25 cellular contexts compared by ENCODE assay signal in the genomic region with DNA sequence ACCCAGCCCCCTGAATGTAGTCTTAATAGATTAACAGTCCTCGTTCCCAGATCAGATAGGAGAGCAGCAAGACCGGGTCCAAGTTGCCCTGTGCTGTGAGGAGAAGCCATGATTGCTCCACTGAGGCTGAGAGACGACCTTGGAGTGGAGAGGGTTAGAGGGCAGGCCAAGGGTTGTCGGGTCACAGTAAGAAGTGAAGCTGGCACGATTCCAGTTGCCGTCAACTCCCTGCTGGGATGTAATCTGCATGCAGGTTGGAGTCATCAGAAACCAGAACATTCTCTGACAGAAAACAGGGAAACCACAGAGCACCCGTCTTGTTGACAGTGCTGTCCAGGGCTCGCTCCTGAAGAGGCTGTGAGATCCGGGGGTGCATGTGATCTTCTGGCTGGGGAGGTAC. TPM values are rescaled to one million over a fixed set of nuclear protein-coding genes. Genes with fewer than 3 reads are reported as not detected.
DNase-seq lines count a peak whose midpoint lies in the region; ATAC-seq and TF ChIP-seq lines count a peak whose summit lies in the region.
"Had no signal": no experiment of that assay in that cellular context is flagged by ENCODE, and none has a peak within 500 bp of the region (broad histone marks: within the 10 kb centered on the region; RNA-seq: fewer than 3 reads in every experiment).

No MANE protein-coding gene starts in this region.

- peaks cover 7% of the 10 kb centered on the region for H3K4me1 Mint-ChIP-seq in endodermal cell
- peaks cover 26% of the 10 kb centered on the region for H3K4me1 Mint-ChIP-seq in stimulated activated naive CD8-positive, alpha-beta T cell treated with anti-CD3 and anti-CD28 coated beads, Interleukin-15, amount 100 ng/mL, for 72 hours

- H3K9me3 ChIP-seq in endodermal cell (ENCODE audit: control insufficient read depth, low read length), result no peaks in the 10 kb centered on the region
- H3K9me3 ChIP-seq in lower lobe of right lung, result no peaks in the 10 kb centered on the region
- no peaks in the 10 kb centered on the region for H3K9me3 ChIP-seq in suprapubic skin
- H3K9me3 ChIP-seq: BE2C, MG63, SJSA1 had no signal

- peaks cover 2% of the 10 kb centered on the region for H3K27me3 Mint-ChIP-seq in endodermal cell (ENCODE audit: insufficient read depth)
- peaks cover 11% of the 10 kb centered on the region for H3K27me3 Mint-ChIP-seq in stimulated activated naive CD8-positive, alpha-beta T cell treated with anti-CD3 and anti-CD28 coated beads, Interleukin-15, amount 100 ng/mL, for 72 hours

- TF ChIP-seq CTCF in endodermal cell (conservative IDR thresholded peaks at IDR 0.05) (no peak), lower lobe of right lung (IDR thresholded peaks at IDR 0.05) (no peak), suprapubic skin (IDR thresholded peaks at IDR 0.05) (no peak)

- H3K36me3 ChIP-seq in endodermal cell (ENCODE audit: control insufficient read depth, insufficient read depth, low read length) (no peaks in the 10 kb centered on the region), lower lobe of right lung (no peaks in the 10 kb centered on the region), suprapubic skin (no peaks in the 10 kb centered on the region)
- H3K36me3 ChIP-seq: BE2C, MG63, SJSA1 had no signal

- H3K4me3 ChIP-seq in endodermal cell (ENCODE audit: low read length), result no peak overlapping the region
- no peak overlapping the region for H3K4me3 ChIP-seq in lower lobe of right lung
- H3K4me3 ChIP-seq in suprapubic skin, result no peak overlapping the region
- H3K4me3 ChIP-seq: MG63, SJSA1 had no signal

- 74 to 85% methylated on average over 9 of the region's 9 CpGs for WGBS in endodermal cell (ENCODE audit: insufficient coverage in 1 of 2, insufficient read length in 1 of 2), 2 experiments
- 64% methylated on average over 9 of the region's 9 CpGs for WGBS in suprapubic skin

- no peaks in the 10 kb centered on the region for H3K36me3 Mint-ChIP-seq in endodermal cell (ENCODE audit: low read depth)
- H3K36me3 Mint-ChIP-seq: CD14-positive monocyte had no signal

- H3K9me3 Mint-ChIP-seq in endodermal cell, result no peaks in the 10 kb centered on the region
- H3K9me3 Mint-ChIP-seq in stimulated activated naive CD8-positive, alpha-beta T cell treated with anti-CD3 and anti-CD28 coated beads, Interleukin-15, amount 100 ng/mL, for 72 hours, result no peaks in the 10 kb centered on the region

- no peak overlapping the region for H3K27ac Mint-ChIP-seq in endodermal cell
- no peak overlapping the region for H3K27ac Mint-ChIP-seq in stimulated activated naive CD8-positive, alpha-beta T cell treated with anti-CD3 and anti-CD28 coated beads, Interleukin-15, amount 100 ng/mL, for 72 hours
- H3K27ac Mint-ChIP-seq: CD14-positive monocyte had no signal

- H3K9ac ChIP-seq in endodermal cell (ENCODE audit: extremely low read depth, low read length, poor library complexity, severe bottlenecking), result no peak overlapping the region

- no peak for ATAC-seq in lower lobe of right lung
- ATAC-seq in stimulated activated naive CD8-positive, alpha-beta T cell treated with anti-CD3 and anti-CD28 coated beads, Interleukin-15, amount 100 ng/mL, for 72 hours, result no peak
- ATAC-seq in HG03469 (IDR thresholded peaks at IDR 0.05; ENCODE audit: unreplicated experiment), result no peak
- ATAC-seq: PC-3, Right ventricle myocardium inferior had no signal

- H3K27me3 ChIP-seq in endodermal cell (ENCODE audit: control insufficient read depth, insufficient read depth, low read length, poor library complexity, severe bottlenecking) (no peaks in the 10 kb centered on the region), lower lobe of right lung (ENCODE audit: low read depth) (no peaks in the 10 kb centered on the region), suprapubic skin (peaks cover 7% of the 10 kb centered on the region)
- H3K27me3 ChIP-seq: BE2C, MG63 had no signal

- TF ChIP-seq POLR2A in suprapubic skin (IDR thresholded peaks at IDR 0.05), result no peak

- H3K4me3 Mint-ChIP-seq in endodermal cell, result no peak overlapping the region
- H3K4me3 Mint-ChIP-seq in stimulated activated naive CD8-positive, alpha-beta T cell treated with anti-CD3 and anti-CD28 coated beads, Interleukin-15, amount 100 ng/mL, for 72 hours, result no peak overlapping the region
- H3K4me3 Mint-ChIP-seq: CD14-positive monocyte had no signal

- intact Hi-C loops in lower lobe of right lung (cut with DNase I), result no loop called here

- peak; percentile 19 for DNase-seq in DMS 273 (lab: John Stamatoyannopoulos, UW; ENCODE audit: unreplicated experiment)
- no peak for DNase-seq in DMS 273 treated with DMSO at 0.1 percent for 48 hours (lab: John Stamatoyannopoulos, UW)
- DNase-seq in endodermal cell, result peak; percentile 45
- peak; percentile 34 for DNase-seq in lower lobe of right lung
- DNase-seq in suprapubic skin (ENCODE audit: low spot score in 2 of 2), result peak; percentile 40 to 53
- DNase-seq in stimulated activated naive CD8-positive, alpha-beta T cell treated with anti-CD3 and anti-CD28 coated beads, Interleukin-15, amount 100 ng/mL, for 72 hours, result no peak
- DNase-seq in cerebellar nuclear complex (lab: John Stamatoyannopoulos, UW), result no peak
- DNase-seq: BE2C; DMS53; H7; KG1; MG63; NCI-H1105 treated with DMSO at 0.1 percent for 48 hours; NCI-H1694; NCI-H2029 treated with DMSO at 0.1 percent for 48 hours; NCI-H345; NCI-H510A treated with DMSO at 0.1 percent for 48 hours; NCI-H774; NK-92 treated with Interleukin-12 subunit alpha and Interleukin-12 subunit beta, amount 100 ng/mL, for 24 hours; PC-3 had no signal

- no peak for TF ChIP-seq EP300 in suprapubic skin (IDR thresholded peaks at IDR 0.05)

- H3K27ac ChIP-seq in endodermal cell (ENCODE audit: low read depth, low read length) (no peak overlapping the region), lower lobe of right lung (no peak overlapping the region), suprapubic skin (no peak overlapping the region)
- H3K27ac ChIP-seq: 22Rv1, SJSA1 had no signal

- no peaks in the 10 kb centered on the region for H3K4me1 ChIP-seq in endodermal cell (ENCODE audit: control insufficient read depth, insufficient read depth, low read length)
- no peaks in the 10 kb centered on the region for H3K4me1 ChIP-seq in lower lobe of right lung
- H3K4me1 ChIP-seq in suprapubic skin, result no peaks in the 10 kb centered on the region
- H3K4me1 ChIP-seq: BE2C, SJSA1 had no signal

RNA-seq across cellular contexts. Expression of a gene that starts 19.0 kb away (rescaled TPM):
- 100 to 1,000 TPM; 122 to 140 TPM for total RNA-seq in endodermal cell
- polyA plus RNA-seq in endodermal cell (2013, experiment 1 of 2), result 32.6 TPM
- 30.0 TPM for polyA plus RNA-seq in endodermal cell (2013, experiment 2 of 2)
- 281 TPM for total RNA-seq in lower lobe of right lung
- total RNA-seq in suprapubic skin, result 10 to 100 TPM; 22.8 to 51.0 (median 39.8) TPM

Comparison
In these comparisons a context has a peak if more than half of its experiments do, and no peak if none do; other contexts are left out.
1. DNase-seq: peak in DMS 273 (single experiment), endodermal cell (single experiment), lower lobe of right lung (single experiment) and suprapubic skin (2 of 2); none in DMS 273 treated with DMSO at 0.1 percent for 48 hours (single experiment), stimulated activated naive CD8-positive, alpha-beta T cell treated with anti-CD3 and anti-CD28 coated beads, Interleukin-15, amount 100 ng/mL, for 72 hours (0 of 2) and cerebellar nuclear complex (0 of 2).